In genomic region chr10:116184448-116184794, GRCh38 we compare ENCODE assay signal across 25 cellular contexts.
"Had no signal": no experiment of that assay in that cellular context is flagged by ENCODE, and none has a peak within 500 bp of the region (broad histone marks: within the 10 kb centered on the region; RNA-seq: fewer than 3 reads in every experiment).

No MANE protein-coding gene starts in this region.

- H3K27ac Mint-ChIP-seq: immature natural killer cell; mesothelial cell of epicardium; naive B cell; nephron; stimulated activated naive B cell treated with anti-CD40 and anti-IgM and Interleukin-4, amounts not matched to agents 10 μg/mL and 1 μg/mL and 100 μg/mL, for 72 hours; stimulated activated naive CD8-positive, alpha-beta T cell treated with anti-CD3 and anti-CD28 coated beads, Interleukin-15, Interleukin-2, amounts not matched to agents 100 ng/mL and 50 ng/mL, for 24 hours; type B pancreatic cell had no signal

- H3K4me3 ChIP-seq: left lung, lung, pancreas, prostate gland, skin epidermis, tibial nerve, uterus had no signal

- H3K9me3 Mint-ChIP-seq: mesothelial cell of epicardium; nephron; neural crest cell; stimulated activated naive CD8-positive, alpha-beta T cell treated with anti-CD3 and anti-CD28 coated beads, Interleukin-15, Interleukin-2, amounts not matched to agents 100 ng/mL and 50 ng/mL, for 24 hours had no signal

- H3K4me1 ChIP-seq: left lung, pancreas, prostate gland, tibial nerve, uterus had no signal

- H3K27me3 Mint-ChIP-seq: naive B cell; stimulated activated naive B cell treated with anti-CD40 and anti-IgM and Interleukin-4, amounts not matched to agents 10 μg/mL and 1 μg/mL and 100 μg/mL, for 72 hours had no signal

- H3K36me3 ChIP-seq: left lung, pancreas, prostate gland, tibial nerve, uterus had no signal

- ATAC-seq: left colon; stimulated activated naive B cell treated with anti-CD40 and anti-IgM and Interleukin-4, amounts not matched to agents 10 μg/mL and 1 μg/mL and 100 μg/mL, for 72 hours had no signal

- H3K4me1 Mint-ChIP-seq: immature natural killer cell; naive B cell; stimulated activated naive B cell treated with anti-CD40 and anti-IgM and Interleukin-4, amounts not matched to agents 10 μg/mL and 1 μg/mL and 100 μg/mL, for 72 hours had no signal

- H3K4me3 Mint-ChIP-seq: immature natural killer cell; mesothelial cell of epicardium; naive B cell; nephron; neural crest cell; stimulated activated naive B cell treated with anti-CD40 and anti-IgM and Interleukin-4, amounts not matched to agents 10 μg/mL and 1 μg/mL and 100 μg/mL, for 72 hours; stimulated activated naive CD8-positive, alpha-beta T cell treated with anti-CD3 and anti-CD28 coated beads, Interleukin-15, Interleukin-2, amounts not matched to agents 100 ng/mL and 50 ng/mL, for 24 hours; type B pancreatic cell had no signal

- H3K27ac ChIP-seq: left lung, pancreas, prostate gland, skin epidermis, tibial nerve, uterus had no signal

- H3K9me3 ChIP-seq: left lung, pancreas, prostate gland, tibial nerve, uterus had no signal

- H3K36me3 Mint-ChIP-seq: immature natural killer cell; mesothelial cell of epicardium; naive B cell; stimulated activated naive B cell treated with anti-CD40 and anti-IgM and Interleukin-4, amounts not matched to agents 10 μg/mL and 1 μg/mL and 100 μg/mL, for 72 hours had no signal

- DNase-seq: hypothalamus; immature natural killer cell; kidney; left colon; left lung; naive B cell; posterior cingulate gyrus; retina; right cardiac atrium; stimulated activated CD4-positive, alpha-beta T cell treated with anti-CD3 and anti-CD28 coated beads, Interleukin-12 subunit alpha, Interleukin-12 subunit beta, amount 100 ng/mL, for 4 hours; stimulated activated CD4-positive, alpha-beta T cell treated with anti-CD3 and anti-CD28 coated beads, Interleukin-15, amount 100 ng/mL, for 24 hours; stimulated activated CD4-positive, alpha-beta T cell treated with anti-CD3 and anti-CD28 coated beads, Interleukin-2, amount 100 ng/mL, for 24 hours; stimulated activated CD4-positive, alpha-beta T cell treated with anti-CD3 and anti-CD28 coated beads, Interleukin-4, amount 100 ng/mL, for 1 hour; stimulated activated naive B cell treated with anti-CD40 and anti-IgM and Interleukin-4, amounts not matched to agents 10 μg/mL and 1 μg/mL and 100 μg/mL, for 72 hours; uterus had no signal
